Comparison of ENCODE assay signal across 34 cellular contexts in the genomic region with DNA sequence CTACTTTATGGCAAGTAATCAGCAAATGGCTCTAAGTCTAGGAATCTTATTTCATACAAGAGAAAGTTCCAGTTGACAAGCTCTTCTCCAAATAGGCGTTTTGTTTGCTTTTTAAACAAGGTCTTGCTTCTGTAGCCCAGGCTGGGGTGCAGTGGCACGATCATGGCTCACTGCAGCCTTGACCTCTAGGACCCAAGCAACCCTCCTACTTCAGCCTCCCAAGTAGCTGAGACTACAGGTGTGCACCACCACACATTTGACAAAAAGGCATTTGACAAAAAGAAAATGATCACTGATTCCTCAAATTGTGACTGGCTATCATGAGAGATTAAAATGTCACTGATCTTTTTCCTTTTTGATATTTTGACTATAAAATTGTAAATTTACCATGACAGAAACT.
"Had no signal": no experiment of that assay in that cellular context is flagged by ENCODE, and none has a peak within 500 bp of the region (broad histone marks: within the 10 kb centered on the region; RNA-seq: fewer than 3 reads in every experiment).

No MANE protein-coding gene starts in this region.

- H3K27me3 ChIP-seq: MG63 had no signal

- H3K36me3 ChIP-seq: MG63 had no signal

- DNase-seq: Karpas-422, Kasumi-1, MG63, MM.1S, MV-4-11, NCI-H1048, NCI-H1092, NCI-H1092 treated with DMSO at 0.1 percent for 48 hours, NCI-H1105, NCI-H1105 treated with DMSO at 0.1 percent for 48 hours, NCI-H1417, NCI-H1417 treated with DMSO at 0.1 percent for 48 hours, NCI-H1436, NCI-H1436 treated with DMSO at 0.1 percent for 48 hours, NCI-H146, NCI-H1694, NCI-H1694 treated with DMSO at 0.1 percent for 48 hours, NCI-H187, NCI-H187 treated with DMSO at 0.1 percent for 48 hours, NCI-H1930, NCI-H2029, NCI-H2029 treated with DMSO at 0.1 percent for 48 hours, NCI-H2081, NCI-H2081 treated with DMSO at 0.1 percent for 48 hours, NCI-H2107, NCI-H2171, NCI-H2171 treated with DMSO at 0.1 percent for 48 hours, NCI-H2227 treated with DMSO at 0.1 percent for 48 hours, NCI-H226, NCI-H345, NCI-H446, NCI-H446 treated with DMSO at 0.1 percent for 48 hours, NCI-H510A, NCI-H510A treated with DMSO at 0.1 percent for 48 hours had no signal

- H3K4me3 ChIP-seq: MG63 had no signal

- H3K9me3 ChIP-seq: MG63 had no signal
